Comparison of ENCODE assay signal across 1 cellular context in genomic region chr1:203173566-203173965, GRCh38.
A peak's percentile ranks its signal among the peaks of the same experiment; 100 is the strongest.
TF ChIP-seq lines count a peak whose summit lies in the region.

No MANE protein-coding gene starts in this region.

TF ChIP-seq in HEK293, 187 proteins besides CTCF, POLR2A, EP300 and RAD21 (continued from another document and continues in another):
- TF ChIP-seq ZXDB (tag by site-specific recombination; IDR thresholded peaks at IDR 0.05) (no peak), ZSCAN4 (tag by site-specific recombination; IDR thresholded peaks at IDR 0.05) (no peak), HOXA7 (CRISPR knock-in tag; IDR thresholded peaks at IDR 0.05; ENCODE audit: borderline replicate concordance) (no peak), WT1 (tag by site-specific recombination; IDR thresholded peaks at IDR 0.05) (peak; percentile 67), ZNF488 (tag by site-specific recombination; IDR thresholded peaks at IDR 0.05) (no peak), KLF1 (tag by site-specific recombination; IDR thresholded peaks at IDR 0.05) (no peak), TRIM28 (IDR thresholded peaks at IDR 0.05; ENCODE audit: borderline replicate concordance, low read length) (no peak), ZNF211 (tag by site-specific recombination; IDR thresholded peaks at IDR 0.05; ENCODE audit: low read depth) (no peak), ZNF174 (tag by site-specific recombination; IDR thresholded peaks at IDR 0.05) (no peak), ZNF514 (tag by site-specific recombination; IDR thresholded peaks at IDR 0.05) (no peak), ZEB2 (tag by site-specific recombination; IDR thresholded peaks at IDR 0.05) (0 out of 2 replicates have a peak, but pooled peaks have one; percentile 44), ZNF138 (tag by site-specific recombination; IDR thresholded peaks at IDR 0.05; ENCODE audit: borderline replicate concordance) (no peak), ZNF302 (tag by site-specific recombination; IDR thresholded peaks at IDR 0.05; ENCODE audit: low read depth) (no peak), ZNF366 (tag by site-specific recombination; conservative IDR thresholded peaks at IDR 0.05) (peak; percentile 55), ZNF549 (tag by site-specific recombination; IDR thresholded peaks at IDR 0.05) (no peak), ZNF292 (tag by site-specific recombination; IDR thresholded peaks at IDR 0.05; ENCODE audit: borderline replicate concordance, low read depth) (no peak), OSR2 (tag by site-specific recombination; IDR thresholded peaks at IDR 0.05) (no peak), ZNF37A (tag by site-specific recombination; IDR thresholded peaks at IDR 0.05) (no peak), OVOL3 (tag by site-specific recombination; IDR thresholded peaks at IDR 0.05) (no peak), KLF8 (tag by site-specific recombination; IDR thresholded peaks at IDR 0.05) (0 out of 2 replicates have a peak, but pooled peaks have one; percentile 22), SP7 (tag by site-specific recombination; IDR thresholded peaks at IDR 0.05) (peak; percentile 43; the same call in 1 of the 2 replicates), ZNF175 (tag by site-specific recombination; IDR thresholded peaks at IDR 0.05) (no peak), ZSCAN18 (tag by site-specific recombination; IDR thresholded peaks at IDR 0.05) (no peak), ZNF335 (tag by site-specific recombination; conservative IDR thresholded peaks at IDR 0.05) (no peak), ZNF48 (tag by site-specific recombination; IDR thresholded peaks at IDR 0.05) (no peak), ZNF350 (tag by site-specific recombination; IDR thresholded peaks at IDR 0.05) (no peak), GLIS1 (tag by site-specific recombination; IDR thresholded peaks at IDR 0.05) (peak; percentile 99), ZNF596 (tag by site-specific recombination; IDR thresholded peaks at IDR 0.05) (no peak), ZNF140 (tag by site-specific recombination; IDR thresholded peaks at IDR 0.05) (no peak), ZNF560 (tag by site-specific recombination; IDR thresholded peaks at IDR 0.05; ENCODE audit: borderline replicate concordance) (no peak), YY2 (tag by site-specific recombination; IDR thresholded peaks at IDR 0.05) (no peak), GFI1B (tag by site-specific recombination; IDR thresholded peaks at IDR 0.05) (no peak), ZNF585B (tag by site-specific recombination; IDR thresholded peaks at IDR 0.05) (no peak)
- TF ChIP-seq, protein P1, sequence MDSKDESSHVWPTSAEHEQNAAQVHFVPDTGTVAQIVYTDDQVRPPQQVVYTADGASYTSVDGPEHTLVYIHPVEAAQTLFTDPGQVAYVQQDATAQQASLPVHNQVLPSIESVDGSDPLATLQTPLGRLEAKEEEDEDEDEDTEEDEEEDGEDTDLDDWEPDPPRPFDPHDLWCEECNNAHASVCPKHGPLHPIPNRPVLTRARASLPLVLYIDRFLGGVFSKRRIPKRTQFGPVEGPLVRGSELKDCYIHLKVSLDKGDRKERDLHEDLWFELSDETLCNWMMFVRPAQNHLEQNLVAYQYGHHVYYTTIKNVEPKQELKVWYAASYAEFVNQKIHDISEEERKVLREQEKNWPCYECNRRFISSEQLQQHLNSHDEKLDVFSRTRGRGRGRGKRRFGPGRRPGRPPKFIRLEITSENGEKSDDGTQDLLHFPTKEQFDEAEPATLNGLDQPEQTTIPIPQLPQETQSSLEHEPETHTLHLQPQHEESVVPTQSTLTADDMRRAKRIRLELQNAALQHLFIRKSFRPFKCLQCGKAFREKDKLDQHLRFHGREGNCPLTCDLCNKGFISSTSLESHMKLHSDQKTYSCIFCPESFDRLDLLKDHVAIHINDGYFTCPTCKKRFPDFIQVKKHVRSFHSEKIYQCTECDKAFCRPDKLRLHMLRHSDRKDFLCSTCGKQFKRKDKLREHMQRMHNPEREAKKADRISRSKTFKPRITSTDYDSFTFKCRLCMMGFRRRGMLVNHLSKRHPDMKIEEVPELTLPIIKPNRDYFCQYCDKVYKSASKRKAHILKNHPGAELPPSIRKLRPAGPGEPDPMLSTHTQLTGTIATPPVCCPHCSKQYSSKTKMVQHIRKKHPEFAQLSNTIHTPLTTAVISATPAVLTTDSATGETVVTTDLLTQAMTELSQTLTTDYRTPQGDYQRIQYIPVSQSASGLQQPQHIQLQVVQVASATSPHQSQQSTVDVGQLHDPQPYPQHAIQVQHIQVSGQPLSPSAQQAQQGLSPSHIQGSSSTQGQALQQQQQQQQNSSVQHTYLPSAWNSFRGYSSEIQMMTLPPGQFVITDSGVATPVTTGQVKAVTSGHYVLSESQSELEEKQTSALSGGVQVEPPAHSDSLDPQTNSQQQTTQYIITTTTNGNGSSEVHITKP (tag by site-specific recombination; IDR thresholded peaks at IDR 0.05): peak; percentile 49
- TF ChIP-seq, protein P2, sequence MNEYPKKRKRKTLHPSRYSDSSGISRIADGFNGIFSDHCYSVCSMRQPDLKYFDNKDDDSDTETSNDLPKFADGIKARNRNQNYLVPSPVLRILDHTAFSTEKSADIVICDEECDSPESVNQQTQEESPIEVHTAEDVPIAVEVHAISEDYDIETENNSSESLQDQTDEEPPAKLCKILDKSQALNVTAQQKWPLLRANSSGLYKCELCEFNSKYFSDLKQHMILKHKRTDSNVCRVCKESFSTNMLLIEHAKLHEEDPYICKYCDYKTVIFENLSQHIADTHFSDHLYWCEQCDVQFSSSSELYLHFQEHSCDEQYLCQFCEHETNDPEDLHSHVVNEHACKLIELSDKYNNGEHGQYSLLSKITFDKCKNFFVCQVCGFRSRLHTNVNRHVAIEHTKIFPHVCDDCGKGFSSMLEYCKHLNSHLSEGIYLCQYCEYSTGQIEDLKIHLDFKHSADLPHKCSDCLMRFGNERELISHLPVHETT (tag by site-specific recombination; IDR thresholded peaks at IDR 0.05): no peak
- TF ChIP-seq, protein P3, sequence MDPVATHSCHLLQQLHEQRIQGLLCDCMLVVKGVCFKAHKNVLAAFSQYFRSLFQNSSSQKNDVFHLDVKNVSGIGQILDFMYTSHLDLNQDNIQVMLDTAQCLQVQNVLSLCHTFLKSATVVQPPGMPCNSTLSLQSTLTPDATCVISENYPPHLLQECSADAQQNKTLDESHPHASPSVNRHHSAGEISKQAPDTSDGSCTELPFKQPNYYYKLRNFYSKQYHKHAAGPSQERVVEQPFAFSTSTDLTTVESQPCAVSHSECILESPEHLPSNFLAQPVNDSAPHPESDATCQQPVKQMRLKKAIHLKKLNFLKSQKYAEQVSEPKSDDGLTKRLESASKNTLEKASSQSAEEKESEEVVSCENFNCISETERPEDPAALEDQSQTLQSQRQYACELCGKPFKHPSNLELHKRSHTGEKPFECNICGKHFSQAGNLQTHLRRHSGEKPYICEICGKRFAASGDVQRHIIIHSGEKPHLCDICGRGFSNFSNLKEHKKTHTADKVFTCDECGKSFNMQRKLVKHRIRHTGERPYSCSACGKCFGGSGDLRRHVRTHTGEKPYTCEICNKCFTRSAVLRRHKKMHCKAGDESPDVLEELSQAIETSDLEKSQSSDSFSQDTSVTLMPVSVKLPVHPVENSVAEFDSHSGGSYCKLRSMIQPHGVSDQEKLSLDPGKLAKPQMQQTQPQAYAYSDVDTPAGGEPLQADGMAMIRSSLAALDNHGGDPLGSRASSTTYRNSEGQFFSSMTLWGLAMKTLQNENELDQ (tag by site-specific recombination; IDR thresholded peaks at IDR 0.05; ENCODE audit: low read depth): no peak
- TF ChIP-seq, protein P4, sequence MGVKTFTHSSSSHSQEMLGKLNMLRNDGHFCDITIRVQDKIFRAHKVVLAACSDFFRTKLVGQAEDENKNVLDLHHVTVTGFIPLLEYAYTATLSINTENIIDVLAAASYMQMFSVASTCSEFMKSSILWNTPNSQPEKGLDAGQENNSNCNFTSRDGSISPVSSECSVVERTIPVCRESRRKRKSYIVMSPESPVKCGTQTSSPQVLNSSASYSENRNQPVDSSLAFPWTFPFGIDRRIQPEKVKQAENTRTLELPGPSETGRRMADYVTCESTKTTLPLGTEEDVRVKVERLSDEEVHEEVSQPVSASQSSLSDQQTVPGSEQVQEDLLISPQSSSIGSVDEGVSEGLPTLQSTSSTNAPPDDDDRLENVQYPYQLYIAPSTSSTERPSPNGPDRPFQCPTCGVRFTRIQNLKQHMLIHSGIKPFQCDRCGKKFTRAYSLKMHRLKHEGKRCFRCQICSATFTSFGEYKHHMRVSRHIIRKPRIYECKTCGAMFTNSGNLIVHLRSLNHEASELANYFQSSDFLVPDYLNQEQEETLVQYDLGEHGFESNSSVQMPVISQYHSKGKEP (tag by site-specific recombination; IDR thresholded peaks at IDR 0.05): no peak
- TF ChIP-seq, protein P5, sequence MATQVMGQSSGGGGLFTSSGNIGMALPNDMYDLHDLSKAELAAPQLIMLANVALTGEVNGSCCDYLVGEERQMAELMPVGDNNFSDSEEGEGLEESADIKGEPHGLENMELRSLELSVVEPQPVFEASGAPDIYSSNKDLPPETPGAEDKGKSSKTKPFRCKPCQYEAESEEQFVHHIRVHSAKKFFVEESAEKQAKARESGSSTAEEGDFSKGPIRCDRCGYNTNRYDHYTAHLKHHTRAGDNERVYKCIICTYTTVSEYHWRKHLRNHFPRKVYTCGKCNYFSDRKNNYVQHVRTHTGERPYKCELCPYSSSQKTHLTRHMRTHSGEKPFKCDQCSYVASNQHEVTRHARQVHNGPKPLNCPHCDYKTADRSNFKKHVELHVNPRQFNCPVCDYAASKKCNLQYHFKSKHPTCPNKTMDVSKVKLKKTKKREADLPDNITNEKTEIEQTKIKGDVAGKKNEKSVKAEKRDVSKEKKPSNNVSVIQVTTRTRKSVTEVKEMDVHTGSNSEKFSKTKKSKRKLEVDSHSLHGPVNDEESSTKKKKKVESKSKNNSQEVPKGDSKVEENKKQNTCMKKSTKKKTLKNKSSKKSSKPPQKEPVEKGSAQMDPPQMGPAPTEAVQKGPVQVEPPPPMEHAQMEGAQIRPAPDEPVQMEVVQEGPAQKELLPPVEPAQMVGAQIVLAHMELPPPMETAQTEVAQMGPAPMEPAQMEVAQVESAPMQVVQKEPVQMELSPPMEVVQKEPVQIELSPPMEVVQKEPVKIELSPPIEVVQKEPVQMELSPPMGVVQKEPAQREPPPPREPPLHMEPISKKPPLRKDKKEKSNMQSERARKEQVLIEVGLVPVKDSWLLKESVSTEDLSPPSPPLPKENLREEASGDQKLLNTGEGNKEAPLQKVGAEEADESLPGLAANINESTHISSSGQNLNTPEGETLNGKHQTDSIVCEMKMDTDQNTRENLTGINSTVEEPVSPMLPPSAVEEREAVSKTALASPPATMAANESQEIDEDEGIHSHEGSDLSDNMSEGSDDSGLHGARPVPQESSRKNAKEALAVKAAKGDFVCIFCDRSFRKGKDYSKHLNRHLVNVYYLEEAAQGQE (tag by site-specific recombination; IDR thresholded peaks at IDR 0.05): no peak
- TF ChIP-seq, protein P6, sequence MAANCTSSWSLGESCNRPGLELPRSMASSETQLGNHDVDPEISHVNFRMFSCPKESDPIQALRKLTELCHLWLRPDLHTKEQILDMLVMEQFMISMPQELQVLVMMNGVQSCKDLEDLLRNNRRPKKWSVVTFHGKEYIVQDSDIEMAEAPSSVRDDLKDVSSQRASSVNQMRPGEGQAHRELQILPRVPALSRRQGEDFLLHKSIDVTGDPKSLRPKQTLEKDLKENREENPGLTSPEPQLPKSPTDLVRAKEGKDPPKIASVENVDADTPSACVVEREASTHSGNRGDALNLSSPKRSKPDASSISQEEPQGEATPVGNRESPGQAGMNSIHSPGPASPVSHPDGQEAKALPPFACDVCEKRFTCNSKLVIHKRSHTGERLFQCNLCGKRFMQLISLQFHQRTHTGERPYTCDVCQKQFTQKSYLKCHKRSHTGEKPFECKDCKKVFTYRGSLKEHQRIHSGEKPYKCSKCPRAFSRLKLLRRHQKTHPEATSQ (tag by site-specific recombination; IDR thresholded peaks at IDR 0.05): no peak
- TF ChIP-seq, protein P7, sequence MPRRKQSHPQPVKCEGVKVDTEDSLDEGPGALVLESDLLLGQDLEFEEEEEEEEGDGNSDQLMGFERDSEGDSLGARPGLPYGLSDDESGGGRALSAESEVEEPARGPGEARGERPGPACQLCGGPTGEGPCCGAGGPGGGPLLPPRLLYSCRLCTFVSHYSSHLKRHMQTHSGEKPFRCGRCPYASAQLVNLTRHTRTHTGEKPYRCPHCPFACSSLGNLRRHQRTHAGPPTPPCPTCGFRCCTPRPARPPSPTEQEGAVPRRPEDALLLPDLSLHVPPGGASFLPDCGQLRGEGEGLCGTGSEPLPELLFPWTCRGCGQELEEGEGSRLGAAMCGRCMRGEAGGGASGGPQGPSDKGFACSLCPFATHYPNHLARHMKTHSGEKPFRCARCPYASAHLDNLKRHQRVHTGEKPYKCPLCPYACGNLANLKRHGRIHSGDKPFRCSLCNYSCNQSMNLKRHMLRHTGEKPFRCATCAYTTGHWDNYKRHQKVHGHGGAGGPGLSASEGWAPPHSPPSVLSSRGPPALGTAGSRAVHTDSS (tag by site-specific recombination; IDR thresholded peaks at IDR 0.05): no peak
- TF ChIP-seq, protein P8, sequence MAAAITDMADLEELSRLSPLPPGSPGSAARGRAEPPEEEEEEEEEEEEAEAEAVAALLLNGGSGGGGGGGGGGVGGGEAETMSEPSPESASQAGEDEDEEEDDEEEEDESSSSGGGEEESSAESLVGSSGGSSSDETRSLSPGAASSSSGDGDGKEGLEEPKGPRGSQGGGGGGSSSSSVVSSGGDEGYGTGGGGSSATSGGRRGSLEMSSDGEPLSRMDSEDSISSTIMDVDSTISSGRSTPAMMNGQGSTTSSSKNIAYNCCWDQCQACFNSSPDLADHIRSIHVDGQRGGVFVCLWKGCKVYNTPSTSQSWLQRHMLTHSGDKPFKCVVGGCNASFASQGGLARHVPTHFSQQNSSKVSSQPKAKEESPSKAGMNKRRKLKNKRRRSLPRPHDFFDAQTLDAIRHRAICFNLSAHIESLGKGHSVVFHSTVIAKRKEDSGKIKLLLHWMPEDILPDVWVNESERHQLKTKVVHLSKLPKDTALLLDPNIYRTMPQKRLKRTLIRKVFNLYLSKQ (tag by site-specific recombination; IDR thresholded peaks at IDR 0.05; ENCODE audit: borderline replicate concordance): no peak
